ENCODE assay signal across 1 cellular context in the genomic region with DNA sequence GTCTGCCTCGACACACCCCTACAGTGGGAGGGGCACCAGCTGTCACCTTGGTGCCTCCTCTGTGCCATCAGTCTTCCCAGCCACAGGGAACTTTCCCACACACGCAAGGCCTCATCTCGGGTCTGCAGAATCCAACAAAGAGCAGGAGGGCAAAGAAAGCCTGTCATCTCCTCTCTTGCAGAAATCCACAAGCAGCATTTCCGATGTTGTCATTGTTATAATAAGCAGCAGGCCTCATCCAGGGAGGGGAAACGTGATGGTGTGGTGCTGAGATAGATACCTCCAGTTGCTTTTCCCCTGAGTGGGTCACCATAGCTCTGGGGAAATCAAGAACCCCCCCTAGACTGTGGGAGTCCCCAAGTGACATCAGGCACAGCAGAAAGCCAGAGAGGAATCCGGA.
TF ChIP-seq lines count a peak whose summit lies in the region.

No MANE protein-coding gene starts in this region.

TF ChIP-seq in neural cell, 6 proteins besides CTCF, POLR2A, EP300 and RAD21 (continued from another document):
- TF ChIP-seq, protein P1, sequence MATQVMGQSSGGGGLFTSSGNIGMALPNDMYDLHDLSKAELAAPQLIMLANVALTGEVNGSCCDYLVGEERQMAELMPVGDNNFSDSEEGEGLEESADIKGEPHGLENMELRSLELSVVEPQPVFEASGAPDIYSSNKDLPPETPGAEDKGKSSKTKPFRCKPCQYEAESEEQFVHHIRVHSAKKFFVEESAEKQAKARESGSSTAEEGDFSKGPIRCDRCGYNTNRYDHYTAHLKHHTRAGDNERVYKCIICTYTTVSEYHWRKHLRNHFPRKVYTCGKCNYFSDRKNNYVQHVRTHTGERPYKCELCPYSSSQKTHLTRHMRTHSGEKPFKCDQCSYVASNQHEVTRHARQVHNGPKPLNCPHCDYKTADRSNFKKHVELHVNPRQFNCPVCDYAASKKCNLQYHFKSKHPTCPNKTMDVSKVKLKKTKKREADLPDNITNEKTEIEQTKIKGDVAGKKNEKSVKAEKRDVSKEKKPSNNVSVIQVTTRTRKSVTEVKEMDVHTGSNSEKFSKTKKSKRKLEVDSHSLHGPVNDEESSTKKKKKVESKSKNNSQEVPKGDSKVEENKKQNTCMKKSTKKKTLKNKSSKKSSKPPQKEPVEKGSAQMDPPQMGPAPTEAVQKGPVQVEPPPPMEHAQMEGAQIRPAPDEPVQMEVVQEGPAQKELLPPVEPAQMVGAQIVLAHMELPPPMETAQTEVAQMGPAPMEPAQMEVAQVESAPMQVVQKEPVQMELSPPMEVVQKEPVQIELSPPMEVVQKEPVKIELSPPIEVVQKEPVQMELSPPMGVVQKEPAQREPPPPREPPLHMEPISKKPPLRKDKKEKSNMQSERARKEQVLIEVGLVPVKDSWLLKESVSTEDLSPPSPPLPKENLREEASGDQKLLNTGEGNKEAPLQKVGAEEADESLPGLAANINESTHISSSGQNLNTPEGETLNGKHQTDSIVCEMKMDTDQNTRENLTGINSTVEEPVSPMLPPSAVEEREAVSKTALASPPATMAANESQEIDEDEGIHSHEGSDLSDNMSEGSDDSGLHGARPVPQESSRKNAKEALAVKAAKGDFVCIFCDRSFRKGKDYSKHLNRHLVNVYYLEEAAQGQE (IDR thresholded peaks at IDR 0.05; ENCODE audit: borderline replicate concordance) = no peak
- TF ChIP-seq TAF1 (IDR thresholded peaks at IDR 0.05; ENCODE audit: low read depth) = no peak
- TF ChIP-seq POLR2AphosphoS5 (IDR thresholded peaks at IDR 0.05) = no peak
